Comparison of ENCODE assay signal across 1 cellular context in the genomic region with DNA sequence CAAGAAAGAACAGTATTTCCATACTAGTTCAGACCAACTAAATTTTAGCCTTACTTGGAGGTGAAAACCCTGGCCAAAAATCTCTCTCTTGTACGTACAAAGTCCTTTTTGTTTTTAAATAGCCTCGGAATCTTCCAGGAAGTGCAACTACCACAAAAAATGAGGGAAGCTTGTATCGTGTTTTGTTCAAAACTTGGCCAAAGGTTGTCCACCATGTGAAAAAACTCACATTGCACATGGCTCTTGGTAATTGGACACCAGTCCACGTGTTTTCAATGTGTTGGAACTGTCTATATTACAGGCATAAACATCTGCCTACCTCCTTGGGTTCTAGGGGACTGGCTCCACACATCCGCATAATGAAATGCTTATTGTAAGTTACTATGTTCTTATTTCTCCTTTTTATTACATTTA.
A peak's percentile ranks its signal among the peaks of the same experiment; 100 is the strongest.
TF ChIP-seq lines count a peak whose summit lies in the region.

No MANE protein-coding gene starts in this region.

TF ChIP-seq in HepG2, 621 proteins besides CTCF, POLR2A, EP300 and RAD21 (continued from another document and continues in another):
- TF ChIP-seq, protein P1, sequence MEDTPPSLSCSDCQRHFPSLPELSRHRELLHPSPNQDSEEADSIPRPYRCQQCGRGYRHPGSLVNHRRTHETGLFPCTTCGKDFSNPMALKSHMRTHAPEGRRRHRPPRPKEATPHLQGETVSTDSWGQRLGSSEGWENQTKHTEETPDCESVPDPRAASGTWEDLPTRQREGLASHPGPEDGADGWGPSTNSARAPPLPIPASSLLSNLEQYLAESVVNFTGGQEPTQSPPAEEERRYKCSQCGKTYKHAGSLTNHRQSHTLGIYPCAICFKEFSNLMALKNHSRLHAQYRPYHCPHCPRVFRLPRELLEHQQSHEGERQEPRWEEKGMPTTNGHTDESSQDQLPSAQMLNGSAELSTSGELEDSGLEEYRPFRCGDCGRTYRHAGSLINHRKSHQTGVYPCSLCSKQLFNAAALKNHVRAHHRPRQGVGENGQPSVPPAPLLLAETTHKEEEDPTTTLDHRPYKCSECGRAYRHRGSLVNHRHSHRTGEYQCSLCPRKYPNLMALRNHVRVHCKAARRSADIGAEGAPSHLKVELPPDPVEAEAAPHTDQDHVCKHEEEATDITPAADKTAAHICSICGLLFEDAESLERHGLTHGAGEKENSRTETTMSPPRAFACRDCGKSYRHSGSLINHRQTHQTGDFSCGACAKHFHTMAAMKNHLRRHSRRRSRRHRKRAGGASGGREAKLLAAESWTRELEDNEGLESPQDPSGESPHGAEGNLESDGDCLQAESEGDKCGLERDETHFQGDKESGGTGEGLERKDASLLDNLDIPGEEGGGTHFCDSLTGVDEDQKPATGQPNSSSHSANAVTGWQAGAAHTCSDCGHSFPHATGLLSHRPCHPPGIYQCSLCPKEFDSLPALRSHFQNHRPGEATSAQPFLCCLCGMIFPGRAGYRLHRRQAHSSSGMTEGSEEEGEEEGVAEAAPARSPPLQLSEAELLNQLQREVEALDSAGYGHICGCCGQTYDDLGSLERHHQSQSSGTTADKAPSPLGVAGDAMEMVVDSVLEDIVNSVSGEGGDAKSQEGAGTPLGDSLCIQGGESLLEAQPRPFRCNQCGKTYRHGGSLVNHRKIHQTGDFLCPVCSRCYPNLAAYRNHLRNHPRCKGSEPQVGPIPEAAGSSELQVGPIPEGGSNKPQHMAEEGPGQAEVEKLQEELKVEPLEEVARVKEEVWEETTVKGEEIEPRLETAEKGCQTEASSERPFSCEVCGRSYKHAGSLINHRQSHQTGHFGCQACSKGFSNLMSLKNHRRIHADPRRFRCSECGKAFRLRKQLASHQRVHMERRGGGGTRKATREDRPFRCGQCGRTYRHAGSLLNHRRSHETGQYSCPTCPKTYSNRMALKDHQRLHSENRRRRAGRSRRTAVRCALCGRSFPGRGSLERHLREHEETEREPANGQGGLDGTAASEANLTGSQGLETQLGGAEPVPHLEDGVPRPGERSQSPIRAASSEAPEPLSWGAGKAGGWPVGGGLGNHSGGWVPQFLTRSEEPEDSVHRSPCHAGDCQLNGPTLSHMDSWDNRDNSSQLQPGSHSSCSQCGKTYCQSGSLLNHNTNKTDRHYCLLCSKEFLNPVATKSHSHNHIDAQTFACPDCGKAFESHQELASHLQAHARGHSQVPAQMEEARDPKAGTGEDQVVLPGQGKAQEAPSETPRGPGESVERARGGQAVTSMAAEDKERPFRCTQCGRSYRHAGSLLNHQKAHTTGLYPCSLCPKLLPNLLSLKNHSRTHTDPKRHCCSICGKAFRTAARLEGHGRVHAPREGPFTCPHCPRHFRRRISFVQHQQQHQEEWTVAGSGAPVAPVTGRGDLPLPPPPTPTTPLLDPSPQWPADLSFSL (CRISPR knock-in tag; IDR thresholded peaks at IDR 0.05): 0 out of 2 replicates have a peak, but pooled peaks have one; percentile 23
- TF ChIP-seq NR1H2 (CRISPR knock-in tag; IDR thresholded peaks at IDR 0.05; ENCODE audit: borderline replicate concordance, low read depth) (no peak), ZNF205 (CRISPR knock-in tag; IDR thresholded peaks at IDR 0.05) (no peak), TSC22D2 (CRISPR knock-in tag; IDR thresholded peaks at IDR 0.05; ENCODE audit: borderline replicate concordance) (no peak), ZSCAN22 (CRISPR knock-in tag; IDR thresholded peaks at IDR 0.05) (no peak), PLRG1 (conservative IDR thresholded peaks at IDR 0.05) (no peak), HOXD1 (CRISPR knock-in tag; IDR thresholded peaks at IDR 0.05) (no peak), SMAD3 (CRISPR knock-in tag; IDR thresholded peaks at IDR 0.05) (0 out of 2 replicates have a peak, but pooled peaks have one; percentile 49), ZNF879 (CRISPR knock-in tag; IDR thresholded peaks at IDR 0.05) (0 out of 2 replicates have a peak, but pooled peaks have one; percentile 48), TAF15 (IDR thresholded peaks at IDR 0.05; ENCODE audit: low read depth, low read length, poor library complexity, severe bottlenecking) (no peak), HDAC2 (CRISPR knock-in tag; IDR thresholded peaks at IDR 0.05) (0 out of 2 replicates have a peak, but pooled peaks have one; percentile 24), HNF4A (CRISPR knock-in tag; IDR thresholded peaks at IDR 0.05) (no peak), TCF12 (IDR thresholded peaks at IDR 0.05) (no peak), TCF12 (CRISPR knock-in tag; IDR thresholded peaks at IDR 0.05) (no peak), KLF12 (CRISPR knock-in tag; IDR thresholded peaks at IDR 0.05; ENCODE audit: borderline replicate concordance) (no peak), ZNF543 (CRISPR knock-in tag; IDR thresholded peaks at IDR 0.05) (peak; percentile 62; the same call in 1 of the 2 replicates), SOX6 (IDR thresholded peaks at IDR 0.05) (no peak), SOX6 (CRISPR knock-in tag; IDR thresholded peaks at IDR 0.05) (no peak), LCORL (IDR thresholded peaks at IDR 0.05) (no peak), LCORL (CRISPR knock-in tag; IDR thresholded peaks at IDR 0.05) (0 out of 2 replicates have a peak, but pooled peaks have one; percentile 59), KMT2B (CRISPR knock-in tag; IDR thresholded peaks at IDR 0.05) (no peak), ZNF782 (CRISPR knock-in tag; IDR thresholded peaks at IDR 0.05; ENCODE audit: borderline replicate concordance) (no peak), KMT2A (CRISPR knock-in tag; IDR thresholded peaks at IDR 0.05) (no peak), ZNF10 (CRISPR knock-in tag; IDR thresholded peaks at IDR 0.05; ENCODE audit: borderline replicate concordance, low read depth) (no peak), ARHGAP35 (CRISPR knock-in tag; IDR thresholded peaks at IDR 0.05; ENCODE audit: borderline replicate concordance) (no peak), CBX5 (CRISPR knock-in tag; IDR thresholded peaks at IDR 0.05; ENCODE audit: borderline replicate concordance) (no peak), MED1 (CRISPR knock-in tag; IDR thresholded peaks at IDR 0.05) (peak; percentile 46; the same call in 1 of the 2 replicates), SP140L (CRISPR knock-in tag; IDR thresholded peaks at IDR 0.05; ENCODE audit: borderline replicate concordance) (peak; percentile 58; the same call in 1 of the 2 replicates), CENPT (CRISPR knock-in tag; IDR thresholded peaks at IDR 0.05; ENCODE audit: low read depth) (no peak), PAX8 (CRISPR knock-in tag; IDR thresholded peaks at IDR 0.05; ENCODE audit: borderline replicate concordance) (no peak), ZNF660 (CRISPR knock-in tag; IDR thresholded peaks at IDR 0.05; ENCODE audit: borderline replicate concordance, low read depth) (no peak), ZSCAN29 (CRISPR knock-in tag; conservative IDR thresholded peaks at IDR 0.05) (no peak), ZNF790 (CRISPR knock-in tag; IDR thresholded peaks at IDR 0.05; ENCODE audit: borderline replicate concordance) (peak; percentile 58; the same call in 1 of the 2 replicates), NFYC (CRISPR knock-in tag; IDR thresholded peaks at IDR 0.05) (no peak), EHMT2 (IDR thresholded peaks at IDR 0.05; ENCODE audit: borderline replicate concordance, low read depth, low read length) (no peak), NFIC (IDR thresholded peaks at IDR 0.05; ENCODE audit: low read length) (no peak)
- TF ChIP-seq, protein P2, sequence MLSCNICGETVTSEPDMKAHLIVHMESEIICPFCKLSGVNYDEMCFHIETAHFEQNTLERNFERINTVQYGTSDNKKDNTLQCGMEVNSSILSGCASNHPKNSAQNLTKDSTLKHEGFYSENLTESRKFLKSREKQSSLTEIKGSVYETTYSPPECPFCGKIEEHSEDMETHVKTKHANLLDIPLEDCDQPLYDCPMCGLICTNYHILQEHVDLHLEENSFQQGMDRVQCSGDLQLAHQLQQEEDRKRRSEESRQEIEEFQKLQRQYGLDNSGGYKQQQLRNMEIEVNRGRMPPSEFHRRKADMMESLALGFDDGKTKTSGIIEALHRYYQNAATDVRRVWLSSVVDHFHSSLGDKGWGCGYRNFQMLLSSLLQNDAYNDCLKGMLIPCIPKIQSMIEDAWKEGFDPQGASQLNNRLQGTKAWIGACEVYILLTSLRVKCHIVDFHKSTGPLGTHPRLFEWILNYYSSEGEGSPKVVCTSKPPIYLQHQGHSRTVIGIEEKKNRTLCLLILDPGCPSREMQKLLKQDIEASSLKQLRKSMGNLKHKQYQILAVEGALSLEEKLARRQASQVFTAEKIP (CRISPR knock-in tag; IDR thresholded peaks at IDR 0.05; ENCODE audit: borderline replicate concordance): no peak
- TF ChIP-seq, protein P3, sequence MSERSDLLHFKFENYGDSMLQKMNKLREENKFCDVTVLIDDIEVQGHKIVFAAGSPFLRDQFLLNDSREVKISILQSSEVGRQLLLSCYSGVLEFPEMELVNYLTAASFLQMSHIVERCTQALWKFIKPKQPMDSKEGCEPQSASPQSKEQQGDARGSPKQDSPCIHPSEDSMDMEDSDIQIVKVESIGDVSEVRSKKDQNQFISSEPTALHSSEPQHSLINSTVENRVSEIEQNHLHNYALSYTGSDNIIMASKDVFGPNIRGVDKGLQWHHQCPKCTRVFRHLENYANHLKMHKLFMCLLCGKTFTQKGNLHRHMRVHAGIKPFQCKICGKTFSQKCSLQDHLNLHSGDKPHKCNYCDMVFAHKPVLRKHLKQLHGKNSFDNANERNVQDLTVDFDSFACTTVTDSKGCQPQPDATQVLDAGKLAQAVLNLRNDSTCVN (CRISPR knock-in tag; IDR thresholded peaks at IDR 0.05; ENCODE audit: borderline replicate concordance): no peak
- TF ChIP-seq, protein P4, sequence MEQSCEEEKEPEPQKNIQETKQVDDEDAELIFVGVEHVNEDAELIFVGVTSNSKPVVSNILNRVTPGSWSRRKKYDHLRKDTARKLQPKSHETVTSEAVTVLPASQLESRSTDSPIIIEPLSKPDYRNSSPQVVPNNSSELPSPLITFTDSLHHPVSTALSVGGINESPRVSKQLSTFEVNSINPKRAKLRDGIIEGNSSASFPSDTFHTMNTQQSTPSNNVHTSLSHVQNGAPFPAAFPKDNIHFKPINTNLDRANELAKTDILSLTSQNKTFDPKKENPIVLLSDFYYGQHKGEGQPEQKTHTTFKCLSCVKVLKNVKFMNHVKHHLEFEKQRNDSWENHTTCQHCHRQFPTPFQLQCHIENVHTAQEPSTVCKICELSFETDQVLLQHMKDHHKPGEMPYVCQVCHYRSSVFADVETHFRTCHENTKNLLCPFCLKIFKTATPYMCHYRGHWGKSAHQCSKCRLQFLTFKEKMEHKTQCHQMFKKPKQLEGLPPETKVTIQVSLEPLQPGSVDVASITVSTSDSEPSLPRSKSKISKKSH (CRISPR knock-in tag; IDR thresholded peaks at IDR 0.05; ENCODE audit: borderline replicate concordance): no peak
- TF ChIP-seq, protein P5, sequence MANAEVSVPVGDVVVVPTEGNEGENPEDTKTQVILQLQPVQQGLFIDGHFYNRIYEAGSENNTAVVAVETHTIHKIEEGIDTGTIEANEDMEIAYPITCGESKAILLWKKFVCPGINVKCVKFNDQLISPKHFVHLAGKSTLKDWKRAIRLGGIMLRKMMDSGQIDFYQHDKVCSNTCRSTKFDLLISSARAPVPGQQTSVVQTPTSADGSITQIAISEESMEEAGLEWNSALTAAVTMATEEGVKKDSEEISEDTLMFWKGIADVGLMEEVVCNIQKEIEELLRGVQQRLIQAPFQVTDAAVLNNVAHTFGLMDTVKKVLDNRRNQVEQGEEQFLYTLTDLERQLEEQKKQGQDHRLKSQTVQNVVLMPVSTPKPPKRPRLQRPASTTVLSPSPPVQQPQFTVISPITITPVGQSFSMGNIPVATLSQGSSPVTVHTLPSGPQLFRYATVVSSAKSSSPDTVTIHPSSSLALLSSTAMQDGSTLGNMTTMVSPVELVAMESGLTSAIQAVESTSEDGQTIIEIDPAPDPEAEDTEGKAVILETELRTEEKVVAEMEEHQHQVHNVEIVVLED (CRISPR knock-in tag; IDR thresholded peaks at IDR 0.05; ENCODE audit: borderline replicate concordance): no peak
- TF ChIP-seq, protein P6, sequence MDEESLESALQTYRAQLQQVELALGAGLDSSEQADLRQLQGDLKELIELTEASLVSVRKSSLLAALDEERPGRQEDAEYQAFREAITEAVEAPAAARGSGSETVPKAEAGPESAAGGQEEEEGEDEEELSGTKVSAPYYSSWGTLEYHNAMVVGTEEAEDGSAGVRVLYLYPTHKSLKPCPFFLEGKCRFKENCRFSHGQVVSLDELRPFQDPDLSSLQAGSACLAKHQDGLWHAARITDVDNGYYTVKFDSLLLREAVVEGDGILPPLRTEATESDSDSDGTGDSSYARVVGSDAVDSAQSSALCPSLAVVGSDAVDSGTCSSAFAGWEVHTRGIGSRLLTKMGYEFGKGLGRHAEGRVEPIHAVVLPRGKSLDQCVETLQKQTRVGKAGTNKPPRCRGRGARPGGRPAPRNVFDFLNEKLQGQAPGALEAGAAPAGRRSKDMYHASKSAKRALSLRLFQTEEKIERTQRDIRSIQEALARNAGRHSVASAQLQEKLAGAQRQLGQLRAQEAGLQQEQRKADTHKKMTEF (CRISPR knock-in tag; IDR thresholded peaks at IDR 0.05): peak; percentile 72
- TF ChIP-seq, protein P7, sequence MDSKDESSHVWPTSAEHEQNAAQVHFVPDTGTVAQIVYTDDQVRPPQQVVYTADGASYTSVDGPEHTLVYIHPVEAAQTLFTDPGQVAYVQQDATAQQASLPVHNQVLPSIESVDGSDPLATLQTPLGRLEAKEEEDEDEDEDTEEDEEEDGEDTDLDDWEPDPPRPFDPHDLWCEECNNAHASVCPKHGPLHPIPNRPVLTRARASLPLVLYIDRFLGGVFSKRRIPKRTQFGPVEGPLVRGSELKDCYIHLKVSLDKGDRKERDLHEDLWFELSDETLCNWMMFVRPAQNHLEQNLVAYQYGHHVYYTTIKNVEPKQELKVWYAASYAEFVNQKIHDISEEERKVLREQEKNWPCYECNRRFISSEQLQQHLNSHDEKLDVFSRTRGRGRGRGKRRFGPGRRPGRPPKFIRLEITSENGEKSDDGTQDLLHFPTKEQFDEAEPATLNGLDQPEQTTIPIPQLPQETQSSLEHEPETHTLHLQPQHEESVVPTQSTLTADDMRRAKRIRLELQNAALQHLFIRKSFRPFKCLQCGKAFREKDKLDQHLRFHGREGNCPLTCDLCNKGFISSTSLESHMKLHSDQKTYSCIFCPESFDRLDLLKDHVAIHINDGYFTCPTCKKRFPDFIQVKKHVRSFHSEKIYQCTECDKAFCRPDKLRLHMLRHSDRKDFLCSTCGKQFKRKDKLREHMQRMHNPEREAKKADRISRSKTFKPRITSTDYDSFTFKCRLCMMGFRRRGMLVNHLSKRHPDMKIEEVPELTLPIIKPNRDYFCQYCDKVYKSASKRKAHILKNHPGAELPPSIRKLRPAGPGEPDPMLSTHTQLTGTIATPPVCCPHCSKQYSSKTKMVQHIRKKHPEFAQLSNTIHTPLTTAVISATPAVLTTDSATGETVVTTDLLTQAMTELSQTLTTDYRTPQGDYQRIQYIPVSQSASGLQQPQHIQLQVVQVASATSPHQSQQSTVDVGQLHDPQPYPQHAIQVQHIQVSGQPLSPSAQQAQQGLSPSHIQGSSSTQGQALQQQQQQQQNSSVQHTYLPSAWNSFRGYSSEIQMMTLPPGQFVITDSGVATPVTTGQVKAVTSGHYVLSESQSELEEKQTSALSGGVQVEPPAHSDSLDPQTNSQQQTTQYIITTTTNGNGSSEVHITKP (CRISPR knock-in tag; IDR thresholded peaks at IDR 0.05; ENCODE audit: low read depth): no peak
- TF ChIP-seq, protein P8, sequence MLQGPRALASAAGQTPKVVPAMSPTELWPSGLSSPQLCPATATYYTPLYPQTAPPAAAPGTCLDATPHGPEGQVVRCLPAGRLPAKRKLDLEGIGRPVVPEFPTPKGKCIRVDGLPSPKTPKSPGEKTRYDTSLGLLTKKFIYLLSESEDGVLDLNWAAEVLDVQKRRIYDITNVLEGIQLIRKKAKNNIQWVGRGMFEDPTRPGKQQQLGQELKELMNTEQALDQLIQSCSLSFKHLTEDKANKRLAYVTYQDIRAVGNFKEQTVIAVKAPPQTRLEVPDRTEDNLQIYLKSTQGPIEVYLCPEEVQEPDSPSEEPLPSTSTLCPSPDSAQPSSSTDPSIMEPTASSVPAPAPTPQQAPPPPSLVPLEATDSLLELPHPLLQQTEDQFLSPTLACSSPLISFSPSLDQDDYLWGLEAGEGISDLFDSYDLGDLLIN (CRISPR knock-in tag; IDR thresholded peaks at IDR 0.05; ENCODE audit: borderline replicate concordance): no peak
